ENCODE assay signal across 17 cellular contexts in the genomic region with DNA sequence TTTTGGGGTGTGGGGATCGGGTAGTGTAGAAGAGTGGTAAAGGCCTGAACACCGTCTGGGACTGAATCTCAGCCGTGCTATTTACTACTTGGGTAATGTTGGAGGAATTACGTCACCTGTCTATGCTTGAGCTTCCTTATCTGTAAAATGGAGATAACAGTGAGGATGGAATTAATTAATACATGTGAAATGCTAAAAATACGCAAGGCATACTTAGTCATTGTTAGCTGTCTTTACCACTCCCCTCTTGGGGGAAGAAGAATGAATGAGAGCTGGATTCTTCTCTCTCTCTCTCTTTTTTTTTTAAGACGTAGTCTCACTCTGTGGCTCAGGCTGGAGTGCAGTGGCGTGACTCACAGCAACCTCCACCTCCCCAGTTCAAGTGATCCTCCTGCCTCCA. TPM values are rescaled to one million over a fixed set of nuclear protein-coding genes. Genes with fewer than 3 reads are reported as not detected.
A peak's percentile ranks its signal among the peaks of the same experiment; 100 is the strongest.
DNase-seq lines count a peak whose midpoint lies in the region; ATAC-seq and TF ChIP-seq lines count a peak whose summit lies in the region.
"Had no signal": no experiment of that assay in that cellular context is flagged by ENCODE, and none has a peak within 500 bp of the region (broad histone marks: within the 10 kb centered on the region; RNA-seq: fewer than 3 reads in every experiment).

No MANE protein-coding gene starts in this region.

- H3K4me1 ChIP-seq in body of pancreas = peaks cover 32% of the 10 kb centered on the region
- no peaks in the 10 kb centered on the region for H3K4me1 ChIP-seq in mesendoderm (ENCODE audit: control insufficient read depth, low read depth, low read length)

- DNase-seq in left cardiac atrium = no peak
- no peak for DNase-seq in cardiac septum (ENCODE audit: low spot score)
- no peak for DNase-seq in body of pancreas
- peak; percentile 31 for DNase-seq in kidney tubule cell (ENCODE audit: low spot score)
- DNase-seq in mesendoderm = no peak
- DNase-seq in NK-92 (lab: John Stamatoyannopoulos, UW; ENCODE audit: unreplicated experiment) = no peak
- no peak for DNase-seq in GM19240 (ENCODE audit: insufficient read length, low spot score)
- DNase-seq: 8988T; activated CD4-positive, alpha-beta T cell treated with anti-CD3 and anti-CD28 coated beads for 4 hours; activated naive CD4-positive, alpha-beta T cell treated with anti-CD3 and anti-CD28 coated beads for 36 hours; CD8-positive, alpha-beta memory T cell; GOT3; NCI-H1105; NCI-H2227 treated with DMSO at 0.1 percent for 48 hours; nephron progenitor cell; T-helper 9 cell had no signal

- H3K4ac ChIP-seq in mesendoderm (ENCODE audit: low read depth, low read length) = no peak overlapping the region

- no peak overlapping the region for H2BK120ac ChIP-seq in mesendoderm (ENCODE audit: low read depth, low read length)

- no peak overlapping the region for H3K9ac ChIP-seq in mesendoderm (ENCODE audit: low read length)

- H2BK15ac ChIP-seq in mesendoderm (replicated peaks; ENCODE audit: low read depth) = no peak overlapping the region

- peaks cover 5 to 7% of the 10 kb centered on the region in 2 donors for H3K36me3 ChIP-seq in body of pancreas (replicated peaks in 1 of 2; ENCODE audit: insufficient read depth in 1 of 2, low read depth in 2 of 2)
- H3K36me3 ChIP-seq in mesendoderm (ENCODE audit: control insufficient read depth, insufficient read depth, low read length) = peaks cover 2% of the 10 kb centered on the region

- no peaks in the 10 kb centered on the region for H3K79me1 ChIP-seq in mesendoderm (ENCODE audit: low read length)

- H3K4me2 ChIP-seq in mesendoderm (ENCODE audit: low read length) = no peak overlapping the region

- no peaks in the 10 kb centered on the region for H3K27me3 ChIP-seq in body of pancreas
- H3K27me3 ChIP-seq in mesendoderm (ENCODE audit: insufficient read depth, low read length, poor library complexity) = no peaks in the 10 kb centered on the region

- H3K23ac ChIP-seq in mesendoderm (ENCODE audit: low read length) = no peak overlapping the region

- no peak overlapping the region for H3K4me3 ChIP-seq in body of pancreas
- no peak overlapping the region for H3K4me3 ChIP-seq in mesendoderm (ENCODE audit: low read length)

- no peaks in the 10 kb centered on the region for H3K9me3 ChIP-seq in body of pancreas

- H3K18ac ChIP-seq in mesendoderm (ENCODE audit: low read length) = no peak overlapping the region

- no peak for TF ChIP-seq POLR2A in body of pancreas (IDR thresholded peaks at IDR 0.05)

- no peak overlapping the region for H4K5ac ChIP-seq in mesendoderm (ENCODE audit: low read length)

- WGBS in body of pancreas, 2 donors = 57 to 65% methylated on average over 7 of the region's 7 CpGs
- no CpG with 5 or more reads among the region's 7 CpGs for WGBS in mesendoderm (ENCODE audit: extremely low coverage, insufficient coverage, low lambda C conversion rate)

- intact Hi-C loops in left cardiac atrium (cut with DNase I) (no loop called here), cardiac septum (cut with DNase I) (loop anchor here (10.0 kb wide), 1 partner anchor 97 kb away; no protein-coding TSS in a partner anchor), body of pancreas (cut with DNase I) (loop anchor here (2.0 to 10.0 kb wide), 2 partner anchors 95 to 207 kb away; no protein-coding TSS in a partner anchor)

- peak overlapping the region in 3 of 4 donors; percentile 14 to 27 (median 23) for H3K27ac ChIP-seq in body of pancreas
- no peak overlapping the region for H3K27ac ChIP-seq in mesendoderm (ENCODE audit: low read depth, low read length)

- no peak overlapping the region for H4K8ac ChIP-seq in mesendoderm (ENCODE audit: low read depth, low read length)

- no peak overlapping the region for H3K56ac ChIP-seq in mesendoderm (ENCODE audit: low read length)

- peak; percentile 38 to 93 for ATAC-seq in left cardiac atrium
- peak; percentile 28 for ATAC-seq in body of pancreas
- no peak for ATAC-seq in HG02588 (IDR thresholded peaks at IDR 0.05; ENCODE audit: unreplicated experiment)

- H3K79me2 ChIP-seq in mesendoderm (ENCODE audit: control insufficient read depth, insufficient read depth, low read length) = peaks cover 4% of the 10 kb centered on the region

- H2AK5ac ChIP-seq in mesendoderm (ENCODE audit: low read length) = no peak overlapping the region

- TF ChIP-seq CTCF in body of pancreas (IDR thresholded peaks at IDR 0.05) = no peak

- H2BK5ac ChIP-seq in mesendoderm (ENCODE audit: low read length) = no peak overlapping the region

RNA-seq across cellular contexts. Expression of a gene that starts 41.1 kb away (rescaled TPM):
- total RNA-seq in left cardiac atrium (10 to 100 TPM in 1 of 2 donors, 1 to 10 TPM in 1; 9.5 to 12.4 TPM), cardiac septum (10.5 TPM), body of pancreas (10 to 100 TPM in 1 of 2 donors, 1 to 10 TPM in 1; 9.6 to 22.7 TPM)
- polyA plus RNA-seq in mesendoderm (2013, experiment 1 of 2) = 7.1 TPM
- 7.3 TPM for polyA plus RNA-seq in mesendoderm (2013, experiment 2 of 2)

Comparison
In these comparisons a context has a peak if more than half of its experiments do, and no peak if none do; other contexts are left out.
1. intact Hi-C loops: an anchor here in cardiac septum (10.0 kb wide) and body of pancreas (2.0 to 10.0 kb wide); none called in left cardiac atrium.